16 cellular contexts compared by ENCODE assay signal in genomic region chr14:89262041-89262440, GRCh38.
DNase-seq lines count a peak whose midpoint lies in the region; ATAC-seq and TF ChIP-seq lines count a peak whose summit lies in the region.
"Had no signal": no experiment of that assay in that cellular context is flagged by ENCODE, and none has a peak within 500 bp of the region (broad histone marks: within the 10 kb centered on the region; RNA-seq: fewer than 3 reads in every experiment).

No MANE protein-coding gene starts in this region.

- H2BK5ac ChIP-seq in H9 (ENCODE audit: insufficient read length, low read length) = no peak overlapping the region

- H3K79me2 ChIP-seq in H9 (ENCODE audit: insufficient read depth, low read length) = peaks cover 15% of the 10 kb centered on the region

- no peak overlapping the region for H3K4me2 ChIP-seq in H9 (ENCODE audit: insufficient read depth, insufficient read length, low read length)
- H3K4me2 ChIP-seq: KMS-11 had no signal

- H3K4me1 ChIP-seq in H9 (ENCODE audit: insufficient read depth, low read length) = peaks cover 4% of the 10 kb centered on the region

- H3K14ac ChIP-seq in H9 (ENCODE audit: insufficient read depth, low read length) = no peak overlapping the region

- TF ChIP-seq CTCF in H9 (conservative IDR thresholded peaks at IDR 0.05) = no peak
- TF ChIP-seq CTCF in brain (conservative IDR thresholded peaks at IDR 0.05) = no peak
- TF ChIP-seq CTCF in osteocyte (IDR thresholded peaks at IDR 0.05) = no peak

- no peak overlapping the region for H3K18ac ChIP-seq in H9 (ENCODE audit: insufficient read length, low read depth, low read length)

- H2BK12ac ChIP-seq in H9 (ENCODE audit: insufficient read length, low read depth, low read length) = no peak overlapping the region

- H2AFZ ChIP-seq in H9 (ENCODE audit: low read length) = no peak overlapping the region
- H2AFZ ChIP-seq: GM23248 had no signal

- no peak overlapping the region for H4K5ac ChIP-seq in H9 (ENCODE audit: insufficient read length, low read depth, low read length)

- no peak overlapping the region for H2AK5ac ChIP-seq in H9 (ENCODE audit: insufficient read length, low read length)

- peaks cover 10% of the 10 kb centered on the region for H3K79me1 ChIP-seq in H9 (ENCODE audit: insufficient read depth, low read depth, low read length, poor library complexity, severe bottlenecking)

- peaks cover 55% of the 10 kb centered on the region for H3K4me1 Mint-ChIP-seq in activated T-cell treated with anti-CD3 and anti-CD28 coated beads, Interleukin-2, amount 50 U/mL, for 24 hours (ENCODE audit: low read depth)
- H3K4me1 Mint-ChIP-seq in H9 = peaks cover 22 to 26% of the 10 kb centered on the region in 2 experiments
- H3K4me1 Mint-ChIP-seq in brain = peaks cover 53% of the 10 kb centered on the region
- H3K4me1 Mint-ChIP-seq in osteocyte (ENCODE audit: unreplicated experiment) = peaks cover 19% of the 10 kb centered on the region

- H3K4ac ChIP-seq in H9 (ENCODE audit: low read depth, low read length) = no peak overlapping the region

- no peaks in the 10 kb centered on the region for H3K27me3 ChIP-seq in H9 (ENCODE audit: insufficient read depth, low read length)

- no peak overlapping the region for H3K27ac ChIP-seq in H9 (ENCODE audit: insufficient read length, low read depth, low read length)
- H3K27ac ChIP-seq: GM23248, KMS-11 had no signal

- H3K4me3 Mint-ChIP-seq in activated T-cell treated with anti-CD3 and anti-CD28 coated beads, Interleukin-2, amount 50 U/mL, for 24 hours = no peak overlapping the region
- H3K4me3 Mint-ChIP-seq in H9 (no peak overlapping the region), brain (no peak overlapping the region), osteocyte (ENCODE audit: unreplicated experiment) (no peak overlapping the region)
- H3K4me3 Mint-ChIP-seq: CD4-positive, alpha-beta memory T cell had no signal

- no peak for DNase-seq in activated T-cell treated with anti-CD3 and anti-CD28 coated beads, Interleukin-2, amount 50 U/mL, for 24 hours
- DNase-seq in activated T-cell treated with anti-CD3 and anti-CD28 coated beads, Interleukin-2, amount 50 U/mL, for 1 hour = no peak
- DNase-seq in H9 = no peak
- no peak for DNase-seq in osteocyte (ENCODE audit: extremely low spot score, unreplicated experiment)
- no peak for DNase-seq in ACHN
- DNase-seq: CD4-positive, alpha-beta memory T cell; GM23248; NCI-H1092; NCI-H1694; NCI-H2107; NCI-H345; NCI-H69 had no signal

- in situ Hi-C loops in ACHN (cut with HindIII; ENCODE audit: low pct_ligation_motif_present, low pct_unique_long_range_greater_than_20kb, low sequenced_read_pairs) = no loop called here

- WGBS in H9 (ENCODE audit: extremely low coverage, insufficient read length, low lambda C conversion rate) = no CpG with 5 or more reads among the region's 4 CpGs

- no peak overlapping the region for H2BK15ac ChIP-seq in H9 (ENCODE audit: low read depth, low read length)

- no peak overlapping the region for H3T11ph ChIP-seq in H9 (ENCODE audit: low read length)

- no peaks in the 10 kb centered on the region for H3K9me3 ChIP-seq in H9 (ENCODE audit: control insufficient read depth, low read depth, low read length)

- peaks cover 58% of the 10 kb centered on the region for H3K36me3 Mint-ChIP-seq in activated T-cell treated with anti-CD3 and anti-CD28 coated beads, Interleukin-2, amount 50 U/mL, for 24 hours (ENCODE audit: low read depth)
- peaks cover 12 to 32% (median 19%) of the 10 kb centered on the region in 3 experiments; a peak in 6 of 7 replicates for H3K36me3 Mint-ChIP-seq in H9 (ENCODE audit: insufficient read depth in 1 of 3, low read depth in 3 of 3)
- H3K36me3 Mint-ChIP-seq in brain = peaks cover 32% of the 10 kb centered on the region
- peaks cover 10% of the 10 kb centered on the region for H3K36me3 Mint-ChIP-seq in osteocyte (ENCODE audit: unreplicated experiment)

- H3K27me3 Mint-ChIP-seq in activated T-cell treated with anti-CD3 and anti-CD28 coated beads, Interleukin-2, amount 50 U/mL, for 24 hours = no peaks in the 10 kb centered on the region
- H3K27me3 Mint-ChIP-seq in H9 (ENCODE audit: low read depth) = peaks cover 1% of the 10 kb centered on the region; the same call in 1 of the 2 replicates
- no peaks in the 10 kb centered on the region for H3K27me3 Mint-ChIP-seq in brain
- H3K27me3 Mint-ChIP-seq in osteocyte (ENCODE audit: unreplicated experiment) = no peaks in the 10 kb centered on the region
- H3K27me3 Mint-ChIP-seq: CD4-positive, alpha-beta memory T cell had no signal

- H3K23ac ChIP-seq in H9 (ENCODE audit: insufficient read length, low read depth, low read length) = no peak overlapping the region

- no peaks in the 10 kb centered on the region for H3K9me3 Mint-ChIP-seq in activated T-cell treated with anti-CD3 and anti-CD28 coated beads, Interleukin-2, amount 50 U/mL, for 24 hours
- no peaks in the 10 kb centered on the region for H3K9me3 Mint-ChIP-seq in H9
- peaks cover 0 to 2% (median 0%) of the 10 kb centered on the region in 5 experiments for H3K9me3 Mint-ChIP-seq in brain
- H3K9me3 Mint-ChIP-seq in osteocyte (ENCODE audit: unreplicated experiment) = no peaks in the 10 kb centered on the region
- H3K9me3 Mint-ChIP-seq: CD4-positive, alpha-beta memory T cell had no signal

- H4K8ac ChIP-seq in H9 (replicated peaks; ENCODE audit: insufficient read length, low read depth, low read length) = no peak overlapping the region

- H3K56ac ChIP-seq in H9 (ENCODE audit: insufficient read length, low read depth, low read length) = no peak overlapping the region

- no peaks in the 10 kb centered on the region for H3K23me2 ChIP-seq in H9 (ENCODE audit: insufficient read length, low read depth, low read length, poor library complexity, severe bottlenecking)

- H3K9ac ChIP-seq in H9 (ENCODE audit: extremely low read depth, insufficient read length, low read length) = no peak overlapping the region
- H3K9ac ChIP-seq: GM23248, KMS-11 had no signal

- ATAC-seq in HG03108 (IDR thresholded peaks at IDR 0.05; ENCODE audit: unreplicated experiment) (no peak), HG03196 (IDR thresholded peaks at IDR 0.05; ENCODE audit: unreplicated experiment) (no peak)

- H4K91ac ChIP-seq in H9 (ENCODE audit: insufficient read length, low read depth, low read length) = no peak overlapping the region

- H4K20me1 ChIP-seq in H9 (ENCODE audit: control insufficient read depth, insufficient read depth, insufficient read length) = peaks cover 2% of the 10 kb centered on the region

- H3K27ac Mint-ChIP-seq in activated T-cell treated with anti-CD3 and anti-CD28 coated beads, Interleukin-2, amount 50 U/mL, for 24 hours = peak overlapping the region; percentile 15
- H3K27ac Mint-ChIP-seq in H9 (peak overlapping the region in 2 of 3 experiments; percentile 57 to 76; a peak in 3 of 7 replicates), brain (peak overlapping the region in 4 of 5 experiments; percentile 15 to 46 (median 18)), osteocyte (ENCODE audit: unreplicated experiment) (peak overlapping the region; percentile 43)

- no peak overlapping the region for H2BK120ac ChIP-seq in H9 (ENCODE audit: low read depth, low read length, poor library complexity, severe bottlenecking)

- H2BK20ac ChIP-seq in H9 (ENCODE audit: low read depth, low read length, poor library complexity, severe bottlenecking) = no peak overlapping the region

Comparison
In these comparisons a context has a peak if more than half of its experiments do, and no peak if none do; other contexts are left out.
1. H3K27ac Mint-ChIP-seq: peak in every context shown above with its lines; median percentile 66 in H9; 43 in osteocyte; 18 in brain; 15 in activated T-cell treated with anti-CD3 and anti-CD28 coated beads, Interleukin-2, amount 50 U/mL, for 24 hours.